8 cellular contexts compared by ENCODE assay signal in genomic region chr22:31754813-31755212, GRCh38. TPM values are rescaled to one million over a fixed set of nuclear protein-coding genes. Genes with fewer than 3 reads are reported as not detected.
DNase-seq lines count a peak whose midpoint lies in the region; ATAC-seq and TF ChIP-seq lines count a peak whose summit lies in the region.

No MANE protein-coding gene starts in this region.

- H3K9me3 Mint-ChIP-seq in activated CD4-positive, alpha-beta T cell treated with anti-CD3 and anti-CD28 coated beads for 36 hours (ENCODE audit: low read depth) = no peaks in the 10 kb centered on the region
- no peaks in the 10 kb centered on the region for H3K9me3 Mint-ChIP-seq in activated T-helper 1 cell treated with anti-CD3 and anti-CD28 coated beads, Interleukin-12 subunit alpha, Interleukin-12 subunit beta, Interleukin-2, Interleukin-4 antibody, amounts not matched to agents 30 ng/mL and 10 ng/mL and 1 ng/mL, durations not matched to agents 14 hours and 24 hours and 36 hours
- H3K9me3 Mint-ChIP-seq in stimulated activated naive CD8-positive, alpha-beta T cell treated with anti-CD3 and anti-CD28 coated beads, Interleukin-15, amount 100 ng/mL, for 72 hours = no peaks in the 10 kb centered on the region

- POLR2A ChIA-PET in activated CD4-positive, alpha-beta T cell treated with anti-CD3 and anti-CD28 coated beads for 36 hours (lab: Charles Lee) = interaction anchor here (1.4 kb wide), 1 partner anchor 93 kb away, joined by 4 read pairs; the partner anchor contains the start of gene PISD

- H3K27me3 ChIP-seq in iPS-18a (ENCODE audit: control insufficient read depth, insufficient read depth, low read length) = no peaks in the 10 kb centered on the region

- no peak overlapping the region for H3K9ac ChIP-seq in iPS-18a (ENCODE audit: low read length)

- TF ChIP-seq CTCF in omental fat pad (IDR thresholded peaks at IDR 0.05) = no peak

- CTCF ChIA-PET in activated CD4-positive, alpha-beta T cell treated with anti-CD3 and anti-CD28 coated beads for 36 hours (lab: Charles Lee) = no interaction called here

- H3K4me1 Mint-ChIP-seq in activated CD4-positive, alpha-beta T cell treated with anti-CD3 and anti-CD28 coated beads for 36 hours = peaks cover 33% of the 10 kb centered on the region
- peaks cover 36% of the 10 kb centered on the region for H3K4me1 Mint-ChIP-seq in activated T-helper 1 cell treated with anti-CD3 and anti-CD28 coated beads, Interleukin-12 subunit alpha, Interleukin-12 subunit beta, Interleukin-2, Interleukin-4 antibody, amounts not matched to agents 30 ng/mL and 10 ng/mL and 1 ng/mL, durations not matched to agents 14 hours and 24 hours and 36 hours (ENCODE audit: low read depth)
- H3K4me1 Mint-ChIP-seq in stimulated activated naive CD8-positive, alpha-beta T cell treated with anti-CD3 and anti-CD28 coated beads, Interleukin-15, amount 100 ng/mL, for 72 hours = peaks cover 41% of the 10 kb centered on the region

- no peak overlapping the region for H3K27ac ChIP-seq in iPS-18a (ENCODE audit: low read length)

- H3K4me3 Mint-ChIP-seq in activated CD4-positive, alpha-beta T cell treated with anti-CD3 and anti-CD28 coated beads for 36 hours = peak overlapping the region; percentile 96
- peak overlapping the region; percentile 86 for H3K4me3 Mint-ChIP-seq in activated T-helper 1 cell treated with anti-CD3 and anti-CD28 coated beads, Interleukin-12 subunit alpha, Interleukin-12 subunit beta, Interleukin-2, Interleukin-4 antibody, amounts not matched to agents 30 ng/mL and 10 ng/mL and 1 ng/mL, durations not matched to agents 14 hours and 24 hours and 36 hours
- peak overlapping the region; percentile 84 to 91 for H3K4me3 Mint-ChIP-seq in stimulated activated naive CD8-positive, alpha-beta T cell treated with anti-CD3 and anti-CD28 coated beads, Interleukin-15, amount 100 ng/mL, for 72 hours

- no peak for DNase-seq in activated CD4-positive, alpha-beta T cell treated with anti-CD3 and anti-CD28 coated beads for 36 hours
- no peak for DNase-seq in activated CD4-positive, alpha-beta T cell treated with anti-CD3 and anti-CD28 coated beads for 1 hour
- no peak for DNase-seq in activated T-helper 1 cell treated with anti-CD3 and anti-CD28 coated beads, Interleukin-12 subunit alpha, Interleukin-12 subunit beta, Interleukin-2, Interleukin-4 antibody, amounts not matched to agents 30 ng/mL and 10 ng/mL and 1 ng/mL, durations not matched to agents 14 hours and 24 hours and 36 hours (ENCODE audit: low spot score)
- no peak for DNase-seq in stimulated activated naive CD8-positive, alpha-beta T cell treated with anti-CD3 and anti-CD28 coated beads, Interleukin-15, amount 100 ng/mL, for 72 hours
- DNase-seq in hippocampal formation (lab: John Stamatoyannopoulos, UW) (no peak), omental fat pad (ENCODE audit: low spot score) (no peak)

- H3K4me1 ChIP-seq in iPS-18a (ENCODE audit: control insufficient read depth, low read depth, low read length) = peaks cover 22% of the 10 kb centered on the region

- no peak for ATAC-seq in activated CD4-positive, alpha-beta T cell treated with anti-CD3 and anti-CD28 coated beads for 36 hours
- ATAC-seq in stimulated activated naive CD8-positive, alpha-beta T cell treated with anti-CD3 and anti-CD28 coated beads, Interleukin-15, amount 100 ng/mL, for 72 hours = no peak
- no peak for ATAC-seq in omental fat pad (ENCODE audit: low FRiP score)
- no peak for ATAC-seq in HG03039 (IDR thresholded peaks at IDR 0.05; ENCODE audit: unreplicated experiment)

- peak overlapping the region; percentile 91 for H3K27ac Mint-ChIP-seq in activated CD4-positive, alpha-beta T cell treated with anti-CD3 and anti-CD28 coated beads for 36 hours
- peak overlapping the region; percentile 99 for H3K27ac Mint-ChIP-seq in activated T-helper 1 cell treated with anti-CD3 and anti-CD28 coated beads, Interleukin-12 subunit alpha, Interleukin-12 subunit beta, Interleukin-2, Interleukin-4 antibody, amounts not matched to agents 30 ng/mL and 10 ng/mL and 1 ng/mL, durations not matched to agents 14 hours and 24 hours and 36 hours
- H3K27ac Mint-ChIP-seq in stimulated activated naive CD8-positive, alpha-beta T cell treated with anti-CD3 and anti-CD28 coated beads, Interleukin-15, amount 100 ng/mL, for 72 hours = peak overlapping the region; percentile 95 to 99

- H3K9me3 ChIP-seq in iPS-18a (ENCODE audit: control insufficient read depth, low read depth, low read length) = no peaks in the 10 kb centered on the region

- H3K36me3 ChIP-seq in iPS-18a (ENCODE audit: control insufficient read depth, low read depth, low read length) = peaks cover 5% of the 10 kb centered on the region

- H3K36me3 Mint-ChIP-seq in activated CD4-positive, alpha-beta T cell treated with anti-CD3 and anti-CD28 coated beads for 36 hours (ENCODE audit: low read depth) = peaks cover 15% of the 10 kb centered on the region
- H3K36me3 Mint-ChIP-seq in activated T-helper 1 cell treated with anti-CD3 and anti-CD28 coated beads, Interleukin-12 subunit alpha, Interleukin-12 subunit beta, Interleukin-2, Interleukin-4 antibody, amounts not matched to agents 30 ng/mL and 10 ng/mL and 1 ng/mL, durations not matched to agents 14 hours and 24 hours and 36 hours (ENCODE audit: low read depth) = no peaks in the 10 kb centered on the region

- H3K27me3 Mint-ChIP-seq in activated CD4-positive, alpha-beta T cell treated with anti-CD3 and anti-CD28 coated beads for 36 hours = no peaks in the 10 kb centered on the region
- no peaks in the 10 kb centered on the region for H3K27me3 Mint-ChIP-seq in activated T-helper 1 cell treated with anti-CD3 and anti-CD28 coated beads, Interleukin-12 subunit alpha, Interleukin-12 subunit beta, Interleukin-2, Interleukin-4 antibody, amounts not matched to agents 30 ng/mL and 10 ng/mL and 1 ng/mL, durations not matched to agents 14 hours and 24 hours and 36 hours (ENCODE audit: insufficient read depth)
- no peaks in the 10 kb centered on the region for H3K27me3 Mint-ChIP-seq in stimulated activated naive CD8-positive, alpha-beta T cell treated with anti-CD3 and anti-CD28 coated beads, Interleukin-15, amount 100 ng/mL, for 72 hours

- peak overlapping the region; percentile 61 for H3K4me3 ChIP-seq in iPS-18a (ENCODE audit: low read length)

- intact Hi-C loops in activated CD4-positive, alpha-beta T cell treated with anti-CD3 and anti-CD28 coated beads for 36 hours (cut with DNase I, micrococcal nuclease) = loop anchor here (2.0 to 5.0 kb wide), 7 partner anchors 74 to 1872 kb away; partner anchors contain the start of genes LIMK2 (in 1 of the 2), MTMR3 (in 1 of the 2), PATZ1 (in 1 of the 2) and PIK3IP1 (in 1 of the 2)
- intact Hi-C loops in activated T-helper 1 cell treated with anti-CD3 and anti-CD28 coated beads, Interleukin-12 subunit alpha, Interleukin-12 subunit beta, Interleukin-2, Interleukin-4 antibody, amounts not matched to agents 30 ng/mL and 10 ng/mL and 1 ng/mL, durations not matched to agents 14 hours and 24 hours and 36 hours (cut with micrococcal nuclease) = loop anchor here (1.0 to 5.0 kb wide), 7 partner anchors 63 to 1163 kb away; partner anchors contain the start of genes FBXO7, PATZ1, PES1 and SELENOM

RNA-seq across cellular contexts. Expression of gene DEPDC5, which starts 1.0 kb away (rescaled TPM):
- 10 to 100 TPM; 35.3 to 47.1 TPM for total RNA-seq in activated CD4-positive, alpha-beta T cell treated with anti-CD3 and anti-CD28 coated beads for 36 hours
- 39.9 and 42.6 TPM in 2 replicates for total RNA-seq in activated T-helper 1 cell treated with anti-CD3 and anti-CD28 coated beads, Interleukin-12 subunit alpha, Interleukin-12 subunit beta, Interleukin-2, Interleukin-4 antibody, amounts not matched to agents 30 ng/mL and 10 ng/mL and 1 ng/mL, durations not matched to agents 14 hours and 24 hours and 36 hours
- 10 to 100 TPM; 11.5 to 20.6 (median 13.8) TPM for total RNA-seq in omental fat pad

RNA-seq across cellular contexts. Expression of gene PRR14L, which starts 4.9 kb away (rescaled TPM):
- 10 to 100 TPM; 48.2 to 52.2 TPM for total RNA-seq in activated CD4-positive, alpha-beta T cell treated with anti-CD3 and anti-CD28 coated beads for 36 hours
- total RNA-seq in activated T-helper 1 cell treated with anti-CD3 and anti-CD28 coated beads, Interleukin-12 subunit alpha, Interleukin-12 subunit beta, Interleukin-2, Interleukin-4 antibody, amounts not matched to agents 30 ng/mL and 10 ng/mL and 1 ng/mL, durations not matched to agents 14 hours and 24 hours and 36 hours = 65.2 and 69.6 TPM in 2 replicates
- total RNA-seq in omental fat pad = 10 to 100 TPM; 23.8 to 31.2 (median 30.3) TPM
